Comparison of ENCODE assay signal across 1 cellular context in genomic region chr17:59220328-59221158, GRCh38.
TF ChIP-seq lines count a peak whose summit lies in the region.

GDPD1 (plus strand) TSS chr17:59220511; CDS start chr17:59220610, 99 bp downstream.

TF ChIP-seq in K562, 482 proteins besides CTCF, POLR2A, EP300 and RAD21 (continued from another document and continues in another):
- TF ChIP-seq BMI1 (IDR thresholded peaks at IDR 0.05; ENCODE audit: low read length): no peak
- no peak for TF ChIP-seq HMG20A (CRISPR knock-in tag; conservative IDR thresholded peaks at IDR 0.05)
- no peak for TF ChIP-seq BACH1 (tag; IDR thresholded peaks at IDR 0.05)
- no peak for TF ChIP-seq MYBL2 (IDR thresholded peaks at IDR 0.05; ENCODE audit: low read depth)
- TF ChIP-seq MYBL2 (CRISPR knock-in tag; IDR thresholded peaks at IDR 0.05; ENCODE audit: borderline replicate concordance): no peak
- no peak for TF ChIP-seq ERF (CRISPR knock-in tag; IDR thresholded peaks at IDR 0.05)
- TF ChIP-seq PTBP1 (IDR thresholded peaks at IDR 0.05; ENCODE audit: low read depth, low read length): no peak
- TF ChIP-seq ZNF121 (CRISPR knock-in tag; conservative IDR thresholded peaks at IDR 0.05): no peak
- TF ChIP-seq PPARD (CRISPR knock-in tag; IDR thresholded peaks at IDR 0.05): no peak
- no peak for TF ChIP-seq ZNF445 (CRISPR knock-in tag; IDR thresholded peaks at IDR 0.05; ENCODE audit: low read depth)
- no peak for TF ChIP-seq HDAC6 (IDR thresholded peaks at IDR 0.05; ENCODE audit: low read depth, low read length)
- no peak for TF ChIP-seq BDP1 (IDR thresholded peaks at IDR 0.05; ENCODE audit: insufficient read depth, insufficient read length)
- no peak for TF ChIP-seq ZNF224 (CRISPR knock-in tag; IDR thresholded peaks at IDR 0.05)
- no peak for TF ChIP-seq ARNT (IDR thresholded peaks at IDR 0.05)
- TF ChIP-seq ZNF696 (CRISPR knock-in tag; conservative IDR thresholded peaks at IDR 0.05): no peak
- TF ChIP-seq POU5F1 (IDR thresholded peaks at IDR 0.05; ENCODE audit: borderline replicate concordance, low read depth, low read length, partially characterized antibody): peak; percentile 9
- TF ChIP-seq ZFPM2 (CRISPR knock-in tag; IDR thresholded peaks at IDR 0.05): no peak
- no peak for TF ChIP-seq XRCC3 (IDR thresholded peaks at IDR 0.05)
- peak; percentile 87 to 92; a peak in 3 of 4 replicates for TF ChIP-seq UBTF (IDR thresholded peaks at IDR 0.05; ENCODE audit: borderline replicate concordance in 1 of 2, low read depth in 2 of 2, low read length in 2 of 2)
- no peak for TF ChIP-seq ZNF398 (CRISPR knock-in tag; IDR thresholded peaks at IDR 0.05)
- peak in 1 of 2 experiments; percentile 59; a peak in 1 of 3 replicates for TF ChIP-seq CBX3 (IDR thresholded peaks at IDR 0.05; ENCODE audit: borderline replicate concordance in 1 of 2, low read length in 2 of 2)
- TF ChIP-seq FOXO4 (CRISPR knock-in tag; IDR thresholded peaks at IDR 0.05): no peak
- TF ChIP-seq CXXC5 (CRISPR knock-in tag; IDR thresholded peaks at IDR 0.05): peak; percentile 84
- TF ChIP-seq ZNF644 (tag; IDR thresholded peaks at IDR 0.05; ENCODE audit: low read depth): no peak
- no peak for TF ChIP-seq ZNF695 (CRISPR knock-in tag; IDR thresholded peaks at IDR 0.05)
- no peak for TF ChIP-seq ZBTB49 (CRISPR knock-in tag; IDR thresholded peaks at IDR 0.05; ENCODE audit: borderline replicate concordance)
- peak in 1 of 2 experiments; percentile 14; a peak in 1 of 4 replicates for TF ChIP-seq SIN3A (IDR thresholded peaks at IDR 0.05; ENCODE audit: borderline replicate concordance in 2 of 2, control insufficient read depth in 1 of 2, low read depth in 2 of 2, low read length in 2 of 2)
- TF ChIP-seq NR4A1 (CRISPR knock-in tag; IDR thresholded peaks at IDR 0.05): no peak
- TF ChIP-seq NR4A1 (tag; IDR thresholded peaks at IDR 0.05): no peak
- TF ChIP-seq POLR2G (IDR thresholded peaks at IDR 0.05; ENCODE audit: low read depth, low read length): peak; percentile 82
- TF ChIP-seq KLF16 (IDR thresholded peaks at IDR 0.05): no peak
- TF ChIP-seq EHMT2 (IDR thresholded peaks at IDR 0.05): no peak
- 0 out of 2 replicates have a peak, but pooled peaks have one; percentile 26 for TF ChIP-seq IRF1 (CRISPR knock-in tag; IDR thresholded peaks at IDR 0.05; ENCODE audit: borderline replicate concordance)
- no peak for TF ChIP-seq MCM2 (IDR thresholded peaks at IDR 0.05; ENCODE audit: low read depth)
- peak; percentile 40 for TF ChIP-seq BRD9 (IDR thresholded peaks at IDR 0.05; ENCODE audit: low read depth, partially characterized antibody)
- TF ChIP-seq RFX7 (CRISPR knock-in tag; IDR thresholded peaks at IDR 0.05): no peak
- no peak for TF ChIP-seq ELF2 (CRISPR knock-in tag; IDR thresholded peaks at IDR 0.05)
- no peak for TF ChIP-seq ZNF184 (CRISPR knock-in tag; IDR thresholded peaks at IDR 0.05)
- no peak for TF ChIP-seq CBX5 (IDR thresholded peaks at IDR 0.05; ENCODE audit: borderline replicate concordance, low read depth)
- TF ChIP-seq SAFB (IDR thresholded peaks at IDR 0.05; ENCODE audit: borderline replicate concordance, low read depth, low read length): no peak
- peak; percentile 72; the same call in 1 of the 2 replicates for TF ChIP-seq ZNF431 (CRISPR knock-in tag; IDR thresholded peaks at IDR 0.05)
- TF ChIP-seq KLF6 (CRISPR knock-in tag; IDR thresholded peaks at IDR 0.05; ENCODE audit: borderline replicate concordance): no peak
- TF ChIP-seq ZNF639 (CRISPR knock-in tag; conservative IDR thresholded peaks at IDR 0.05 in 1 of 2, IDR thresholded peaks at IDR 0.05 in 1 of 2): no peak
- no peak for TF ChIP-seq MBD1 (CRISPR knock-in tag; IDR thresholded peaks at IDR 0.05)
- TF ChIP-seq KAT7 (CRISPR knock-in tag; IDR thresholded peaks at IDR 0.05; ENCODE audit: borderline replicate concordance): peak; percentile 87; the same call in 1 of the 2 replicates
- TF ChIP-seq LCOR (CRISPR knock-in tag; IDR thresholded peaks at IDR 0.05): peak; percentile 60; the same call in 1 of the 2 replicates
- TF ChIP-seq ZNF140 (CRISPR knock-in tag; IDR thresholded peaks at IDR 0.05): no peak
- peak; percentile 84 for TF ChIP-seq JUND (IDR thresholded peaks at IDR 0.05; ENCODE audit: borderline replicate concordance, low read depth, low read length)
- peak; percentile 83 for TF ChIP-seq JUND (tag; IDR thresholded peaks at IDR 0.05; ENCODE audit: borderline replicate concordance, low read depth, low read length)
- TF ChIP-seq NUFIP1 (IDR thresholded peaks at IDR 0.05; ENCODE audit: partially characterized antibody): no peak
- peak; percentile 62 for TF ChIP-seq GABPB1 (CRISPR knock-in tag; IDR thresholded peaks at IDR 0.05)
- TF ChIP-seq GTF2F1 (IDR thresholded peaks at IDR 0.05; ENCODE audit: low read depth, low read length): no peak
- no peak for TF ChIP-seq CBX1 (IDR thresholded peaks at IDR 0.05; ENCODE audit: low read depth)
- no peak for TF ChIP-seq ZNF766 (CRISPR knock-in tag; conservative IDR thresholded peaks at IDR 0.05)
- TF ChIP-seq HDGF (IDR thresholded peaks at IDR 0.05): no peak
- TF ChIP-seq ATF3 (IDR thresholded peaks at IDR 0.05): peak; percentile 89
- TF ChIP-seq ATF3 (CRISPR knock-in tag; conservative IDR thresholded peaks at IDR 0.05): 0 out of 2 replicates have a peak, but pooled peaks have one; percentile 68
- TF ChIP-seq RFX1 (IDR thresholded peaks at IDR 0.05): peak; percentile 42
- TF ChIP-seq PHB2 (IDR thresholded peaks at IDR 0.05; ENCODE audit: low read depth): no peak
- TF ChIP-seq ZBTB33 (CRISPR knock-in tag; IDR thresholded peaks at IDR 0.05): no peak
- no peak for TF ChIP-seq ZNF143 (CRISPR knock-in tag; IDR thresholded peaks at IDR 0.05)
